In the genomic region with DNA sequence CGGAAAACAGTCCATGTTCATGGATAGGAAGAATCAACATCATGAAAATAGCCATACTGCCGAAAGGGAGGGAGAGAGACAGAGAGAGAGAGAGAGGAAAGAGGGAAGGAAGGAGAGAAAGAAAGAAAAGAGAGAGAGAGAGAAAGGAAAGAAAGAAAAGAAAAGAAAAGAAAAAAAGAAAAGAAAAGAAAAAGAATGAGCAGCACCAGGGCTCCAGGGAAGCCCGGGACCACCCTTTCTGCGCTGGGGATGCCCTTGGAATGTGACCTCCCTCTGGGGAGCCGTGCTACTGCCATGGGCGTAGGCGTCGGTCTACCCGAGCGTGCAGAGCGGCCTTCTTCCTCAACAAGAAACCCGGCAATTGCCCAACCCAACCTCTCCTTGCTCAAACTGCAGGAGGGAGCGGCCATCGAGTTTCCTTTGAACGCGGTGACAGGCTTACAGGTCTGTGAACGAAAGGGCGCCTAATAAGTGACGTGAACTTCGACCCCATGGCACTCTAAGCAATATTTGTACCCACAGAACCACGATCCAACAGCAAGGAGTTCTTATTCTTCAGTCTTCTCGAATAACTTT, we compare ENCODE assay signal across 9 cellular contexts. TPM values are rescaled to one million over a fixed set of nuclear protein-coding genes. Genes with fewer than 3 reads are reported as not detected.
A peak's percentile ranks its signal among the peaks of the same experiment; 100 is the strongest.
DNase-seq lines count a peak whose midpoint lies in the region; ATAC-seq and TF ChIP-seq lines count a peak whose summit lies in the region.
"Had no signal": no experiment of that assay in that cellular context is flagged by ENCODE, and none has a peak within 500 bp of the region (broad histone marks: within the 10 kb centered on the region; RNA-seq: fewer than 3 reads in every experiment).

No MANE protein-coding gene starts in this region.

- peaks cover 4% of the 10 kb centered on the region for H3K4me1 ChIP-seq in colonic mucosa

- H3K4me3 Mint-ChIP-seq in T-cell: peak overlapping the region; percentile 69 to 72 (median 71)

- peak; percentile 88 for DNase-seq in ELF-1 (ENCODE audit: low read depth, low spot score)
- DNase-seq in T-cell: peak in 19 of 34 experiments; percentile 20 to 58 (median 39)
- DNase-seq in colonic mucosa: peak; percentile 86
- DNase-seq in left kidney (ENCODE audit: low read depth, low spot score): peak; percentile 71
- peak; percentile 27 for DNase-seq in stimulated activated naive CD4-positive, alpha-beta T cell treated with Interleukin-2 at 50 U/mL for 16 hours (lab: John Stamatoyannopoulos, UW)
- DNase-seq in NCI-H2196 treated with DMSO at 0.1 percent for 48 hours (lab: John Stamatoyannopoulos, UW; ENCODE audit: unreplicated experiment): no peak
- DNase-seq in NCI-H2029 treated with DMSO at 0.1 percent for 48 hours (lab: John Stamatoyannopoulos, UW): no peak

- peak overlapping the region; percentile 72 to 80 for H3K27ac Mint-ChIP-seq in T-cell

- POLR2A ChIA-PET in T-cell (lab: Charles Lee): no interaction called here

- peak overlapping the region; percentile 42 for H3K27ac ChIP-seq in colonic mucosa

- H3K27me3 ChIP-seq in colonic mucosa: no peaks in the 10 kb centered on the region

- no peaks in the 10 kb centered on the region for H3K9me3 Mint-ChIP-seq in T-cell

- TF ChIP-seq CTCF in colonic mucosa (IDR thresholded peaks at IDR 0.05): no peak

- CTCF ChIA-PET in T-cell (lab: Charles Lee): interaction anchor here in 1 of 2 donors (0.6 kb wide), 1 partner anchor 222 kb away, joined by 3 read pairs; no protein-coding TSS in a partner anchor

- H3K27me3 Mint-ChIP-seq in T-cell: peaks cover 8 to 57% of the 10 kb centered on the region in 2 donors

- peak overlapping the region in 1 of 2 donors; percentile 51 for H3K9ac ChIP-seq in colonic mucosa (ENCODE audit: low read depth in 2 of 2, low read length in 2 of 2)

- H3K9me3 ChIP-seq in colonic mucosa: no peaks in the 10 kb centered on the region

- intact Hi-C loops in colonic mucosa (cut with DNase I): no loop called here

- peaks cover 69 to 71% (median 70%) of the 10 kb centered on the region in 3 donors for H3K4me1 Mint-ChIP-seq in T-cell

- no peaks in the 10 kb centered on the region for H3K36me3 ChIP-seq in colonic mucosa

- H3K4me3 ChIP-seq in colonic mucosa: no peak overlapping the region

- no peaks in the 10 kb centered on the region for H3K36me3 Mint-ChIP-seq in T-cell

- ATAC-seq in HG03097 (IDR thresholded peaks at IDR 0.05; ENCODE audit: low FRiP score, unreplicated experiment) (peak; percentile 40), T-cell (replicated peaks in 1 of 4) (peak; percentile 64 to 75 (median 66))

RNA-seq across cellular contexts. Expression of gene OR6S1, which starts 16.9 kb away (rescaled TPM):
- not detected for total RNA-seq in T-cell
- not detected for total RNA-seq in colonic mucosa
- total RNA-seq: T-helper 1 cell treated with Interleukin-12 subunit alpha and Interleukin-12 subunit beta and Interleukin-4 antibody, amounts not matched to agents 30 ng/mL and 1 ng/mL, for 36 hours had no signal

RNA-seq across cellular contexts. Expression of gene RNASE12, which starts 33.4 kb away (rescaled TPM):
- total RNA-seq in T-cell (not detected), colonic mucosa (not detected)
- total RNA-seq: T-helper 1 cell treated with Interleukin-12 subunit alpha and Interleukin-12 subunit beta and Interleukin-4 antibody, amounts not matched to agents 30 ng/mL and 1 ng/mL, for 36 hours had no signal

RNA-seq across cellular contexts. Expression of gene RNASE11, which starts 36.8 kb away (rescaled TPM):
- not detected for total RNA-seq in T-cell
- total RNA-seq in colonic mucosa: not detected
- total RNA-seq: T-helper 1 cell treated with Interleukin-12 subunit alpha and Interleukin-12 subunit beta and Interleukin-4 antibody, amounts not matched to agents 30 ng/mL and 1 ng/mL, for 36 hours had no signal

RNA-seq across cellular contexts. Expression of gene RNASE4, which starts 59.8 kb away (rescaled TPM):
- total RNA-seq in T-cell (under 1 TPM in 4 of 5 donors, not detected in 1; 0.46 to 0.86 (median 0.56) TPM), colonic mucosa (10 to 100 TPM; 41.5 to 94.7 TPM)

Comparison
In these comparisons a context has a peak if more than half of its experiments do, and no peak if none do; other contexts are left out.
1. DNase-seq: peak in ELF-1 (single experiment), T-cell (19 of 34), colonic mucosa (single experiment), left kidney (single experiment) and stimulated activated naive CD4-positive, alpha-beta T cell treated with Interleukin-2 at 50 U/mL for 16 hours (single experiment); none in NCI-H2196 treated with DMSO at 0.1 percent for 48 hours (single experiment) and NCI-H2029 treated with DMSO at 0.1 percent for 48 hours (single experiment).